ENCODE assay signal across 19 cellular contexts in genomic region chr20:32980990-32981389, GRCh38. TPM values are rescaled to one million over a fixed set of nuclear protein-coding genes. Genes with fewer than 3 reads are reported as not detected.
"Had no signal": no experiment of that assay in that cellular context is flagged by ENCODE, and none has a peak within 500 bp of the region (broad histone marks: within the 10 kb centered on the region; RNA-seq: fewer than 3 reads in every experiment).

No MANE protein-coding gene starts in this region.

- H3K27me3 Mint-ChIP-seq: activated B cell treated with CpG ODN at 0.5 μM for 24 hours; activated CD4-positive, alpha-beta T cell treated with anti-CD3 and anti-CD28 coated beads, Interleukin-2, amount 10 ng/mL, durations not matched to agents 24 days and 14 days; stimulated activated naive B cell treated with anti-CD40 and anti-IgM and Interleukin-4, amounts not matched to agents 10 μg/mL and 1 μg/mL and 100 μg/mL, for 72 hours had no signal

- H3K4me3 Mint-ChIP-seq: activated B cell treated with CpG ODN at 0.5 μM for 24 hours; activated CD4-positive, alpha-beta T cell treated with anti-CD3 and anti-CD28 coated beads, Interleukin-2, amount 10 ng/mL, durations not matched to agents 24 days and 14 days; activated CD8-positive, alpha-beta T cell treated with anti-CD3 and anti-CD28 coated beads, Interleukin-2, amount 10 ng/mL, durations not matched to agents 7 days and 5 days; stimulated activated naive B cell treated with anti-CD40 and anti-IgM and Interleukin-4, amounts not matched to agents 10 μg/mL and 1 μg/mL and 100 μg/mL, for 72 hours had no signal

- H3K27ac ChIP-seq: cardiac muscle cell, colonic mucosa, esophagus muscularis mucosa, transverse colon, vagina had no signal

- ATAC-seq: activated CD8-positive, alpha-beta T cell treated with anti-CD3 and anti-CD28 coated beads, Interleukin-2, amount 10 ng/mL, durations not matched to agents 7 days and 5 days; SK-N-SH treated with all-trans-retinoic acid at 6 μM for 48 hours; stimulated activated naive B cell treated with anti-CD40 and anti-IgM and Interleukin-4, amounts not matched to agents 10 μg/mL and 1 μg/mL and 100 μg/mL, for 72 hours had no signal

- H3K9me3 ChIP-seq: colonic mucosa, esophagus muscularis mucosa, transverse colon, vagina had no signal

- FAIRE-seq: TTC549 had no signal

- H3K36me3 ChIP-seq: cardiac muscle cell, colonic mucosa, esophagus muscularis mucosa, transverse colon, vagina had no signal

- H3K27ac Mint-ChIP-seq: activated B cell treated with CpG ODN at 0.5 μM for 24 hours; activated CD4-positive, alpha-beta T cell treated with anti-CD3 and anti-CD28 coated beads, Interleukin-2, amount 10 ng/mL, durations not matched to agents 24 days and 14 days; activated CD8-positive, alpha-beta T cell treated with anti-CD3 and anti-CD28 coated beads, Interleukin-2, amount 10 ng/mL, durations not matched to agents 7 days and 5 days; stimulated activated naive B cell treated with anti-CD40 and anti-IgM and Interleukin-4, amounts not matched to agents 10 μg/mL and 1 μg/mL and 100 μg/mL, for 72 hours had no signal

- H3K4me1 Mint-ChIP-seq: activated B cell treated with CpG ODN at 0.5 μM for 24 hours had no signal

- H3K9me3 Mint-ChIP-seq: activated B cell treated with CpG ODN at 0.5 μM for 24 hours had no signal

- H3K4me1 ChIP-seq: colonic mucosa, transverse colon, vagina had no signal

- DNase-seq: activated B cell treated with CpG ODN at 0.5 μM for 24 hours; activated CD4-positive, alpha-beta T cell treated with anti-CD3 and anti-CD28 coated beads, Interleukin-2, amount 10 ng/mL, durations not matched to agents 24 days and 14 days; activated CD8-positive, alpha-beta memory T cell treated with anti-CD3 and anti-CD28 coated beads, Interleukin-2, amount 50 U/mL, for 4 hours; activated CD8-positive, alpha-beta T cell treated with anti-CD3 and anti-CD28 coated beads, Interleukin-2, amount 10 ng/mL, durations not matched to agents 7 days and 5 days; activated naive CD4-positive, alpha-beta T cell treated with Interleukin-2 at 50 U/mL for 16 hours; colonic mucosa; stimulated activated CD4-positive, alpha-beta T cell treated with anti-CD3 and anti-CD28 coated beads, Interleukin-15, amount 100 ng/mL, for 24 hours; stimulated activated CD4-positive, alpha-beta T cell treated with anti-CD3 and anti-CD28 coated beads, Interleukin-4, amount 100 ng/mL, for 1 hour; stimulated activated naive B cell treated with anti-CD40 and anti-IgM and Interleukin-4, amounts not matched to agents 10 μg/mL and 1 μg/mL and 100 μg/mL, for 72 hours; T-helper 2 cell; transverse colon had no signal

- H3K4me3 ChIP-seq: cardiac muscle cell, colonic mucosa, esophagus muscularis mucosa, transverse colon, vagina had no signal

- H3K27me3 ChIP-seq: cardiac muscle cell, colonic mucosa, transverse colon, vagina had no signal

RNA-seq across cellular contexts. Expression of gene SUN5, which starts 23.2 kb away (rescaled TPM):
- total RNA-seq: activated B cell treated with CpG ODN at 0.5 μM for 24 hours; activated CD4-positive, alpha-beta T cell treated with anti-CD3 and anti-CD28 coated beads, Interleukin-2, amount 10 ng/mL, durations not matched to agents 24 days and 14 days; activated CD8-positive, alpha-beta T cell treated with anti-CD3 and anti-CD28 coated beads, Interleukin-2, amount 10 ng/mL, durations not matched to agents 7 days and 5 days; cardiac muscle cell; colonic mucosa; esophagus muscularis mucosa; kidney epithelial cell; liver; skeletal muscle tissue; transverse colon; vagina had no signal
- polyA plus RNA-seq: cardiac muscle cell, liver had no signal

RNA-seq across cellular contexts. Expression of gene BPIFB2, which starts 26.5 kb away (rescaled TPM):
- total RNA-seq: activated B cell treated with CpG ODN at 0.5 μM for 24 hours; activated CD4-positive, alpha-beta T cell treated with anti-CD3 and anti-CD28 coated beads, Interleukin-2, amount 10 ng/mL, durations not matched to agents 24 days and 14 days; activated CD8-positive, alpha-beta T cell treated with anti-CD3 and anti-CD28 coated beads, Interleukin-2, amount 10 ng/mL, durations not matched to agents 7 days and 5 days; cardiac muscle cell; esophagus muscularis mucosa; kidney epithelial cell; skeletal muscle tissue; transverse colon; vagina had no signal
- polyA plus RNA-seq: cardiac muscle cell had no signal

RNA-seq across cellular contexts. Expression of gene BPIFB6, which starts 50.5 kb away (rescaled TPM):
- total RNA-seq: activated B cell treated with CpG ODN at 0.5 μM for 24 hours; activated CD4-positive, alpha-beta T cell treated with anti-CD3 and anti-CD28 coated beads, Interleukin-2, amount 10 ng/mL, durations not matched to agents 24 days and 14 days; activated CD8-positive, alpha-beta T cell treated with anti-CD3 and anti-CD28 coated beads, Interleukin-2, amount 10 ng/mL, durations not matched to agents 7 days and 5 days; cardiac muscle cell; colonic mucosa; esophagus muscularis mucosa; kidney epithelial cell; liver; skeletal muscle tissue; transverse colon; vagina had no signal
- polyA plus RNA-seq: cardiac muscle cell, liver had no signal
